20 cellular contexts compared by ENCODE assay signal in the genomic region with DNA sequence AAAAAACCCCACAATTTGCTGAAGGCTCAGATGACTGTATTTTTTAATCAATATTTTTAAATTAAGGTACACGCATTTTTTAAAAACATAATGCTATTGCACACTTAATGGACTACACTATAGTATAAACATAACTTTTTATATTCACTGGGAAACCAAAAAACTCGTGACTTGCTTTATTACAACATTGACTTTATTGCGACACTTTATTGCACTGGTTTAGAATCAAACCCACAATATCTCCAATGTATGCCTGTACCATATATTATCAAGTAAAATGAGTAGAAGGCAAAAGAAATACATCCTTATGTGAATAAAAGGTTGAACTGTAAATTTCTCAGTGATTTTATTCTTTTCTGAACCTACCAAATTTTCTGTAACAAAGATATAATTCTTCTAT.
"Had no signal": no experiment of that assay in that cellular context is flagged by ENCODE, and none has a peak within 500 bp of the region (broad histone marks: within the 10 kb centered on the region; RNA-seq: fewer than 3 reads in every experiment).

No MANE protein-coding gene starts in this region.

- H3K27ac ChIP-seq: adrenal gland, coronary artery, esophagus squamous epithelium, tibial artery had no signal

- FAIRE-seq: kidney, urothelium cell line had no signal

- H3K4me3 ChIP-seq: adrenal gland, coronary artery, esophagus squamous epithelium, tibial artery had no signal

- H3K27me3 Mint-ChIP-seq: activated CD4-positive, alpha-beta memory T cell treated with anti-CD3 and anti-CD28 coated beads for 36 hours; activated CD4-positive, alpha-beta T cell treated with anti-CD3 and anti-CD28 coated beads for 36 hours; activated CD8-positive, alpha-beta memory T cell treated with anti-CD3 and anti-CD28 coated beads, Interleukin-2, amount 10 ng/mL, durations not matched to agents 7 days and 5 days; central memory CD8-positive, alpha-beta T cell; memory B cell; naive thymus-derived CD8-positive, alpha-beta T cell had no signal

- H3K36me3 ChIP-seq: adrenal gland had no signal

- H3K9me3 ChIP-seq: adrenal gland, esophagus squamous epithelium, tibial artery had no signal

- H3K9me3 Mint-ChIP-seq: activated CD4-positive, alpha-beta memory T cell treated with anti-CD3 and anti-CD28 coated beads for 36 hours; central memory CD8-positive, alpha-beta T cell; memory B cell; naive thymus-derived CD8-positive, alpha-beta T cell had no signal

- H3K27ac Mint-ChIP-seq: activated CD4-positive, alpha-beta memory T cell treated with anti-CD3 and anti-CD28 coated beads for 36 hours; activated CD4-positive, alpha-beta T cell treated with anti-CD3 and anti-CD28 coated beads for 36 hours; activated CD8-positive, alpha-beta memory T cell treated with anti-CD3 and anti-CD28 coated beads, Interleukin-2, amount 10 ng/mL, durations not matched to agents 7 days and 5 days had no signal

- DNase-seq: activated CD4-positive, alpha-beta memory T cell treated with anti-CD3 and anti-CD28 coated beads for 36 hours; activated CD4-positive, alpha-beta T cell treated with anti-CD3 and anti-CD28 coated beads for 36 hours; activated CD8-positive, alpha-beta memory T cell treated with anti-CD3 and anti-CD28 coated beads, Interleukin-2, amount 10 ng/mL, durations not matched to agents 7 days and 5 days; activated naive CD4-positive, alpha-beta T cell treated with anti-CD3 and anti-CD28 coated beads, Interleukin-2, amount 50 U/mL, for 16 hours; activated T-cell treated with anti-CD3 and anti-CD28 coated beads, Interleukin-2, amount 50 U/mL, for 1 hour; adrenal gland; esophagus squamous epithelium; glutamatergic neuron; hypothalamus; kidney; left ventricle myocardium superior; naive thymus-derived CD8-positive, alpha-beta T cell; retina; stimulated activated CD4-positive, alpha-beta T cell treated with anti-CD3 and anti-CD28 coated beads, Interleukin-2, amount 100 ng/mL, for 48 hours; stimulated activated naive CD4-positive, alpha-beta T cell; tibial artery had no signal

- ATAC-seq: activated CD4-positive, alpha-beta T cell treated with anti-CD3 and anti-CD28 coated beads for 36 hours; activated CD8-positive, alpha-beta memory T cell treated with anti-CD3 and anti-CD28 coated beads, Interleukin-2, amount 10 ng/mL, durations not matched to agents 7 days and 5 days; left ventricle myocardium superior; naive thymus-derived CD8-positive, alpha-beta T cell had no signal

- H3K27me3 ChIP-seq: adrenal gland, esophagus squamous epithelium, tibial artery had no signal

- H3K4me3 Mint-ChIP-seq: activated CD4-positive, alpha-beta memory T cell treated with anti-CD3 and anti-CD28 coated beads for 36 hours; activated CD4-positive, alpha-beta T cell treated with anti-CD3 and anti-CD28 coated beads for 36 hours; activated CD8-positive, alpha-beta memory T cell treated with anti-CD3 and anti-CD28 coated beads, Interleukin-2, amount 10 ng/mL, durations not matched to agents 7 days and 5 days; central memory CD8-positive, alpha-beta T cell; memory B cell had no signal
